17 cellular contexts compared by ENCODE assay signal in the genomic region with DNA sequence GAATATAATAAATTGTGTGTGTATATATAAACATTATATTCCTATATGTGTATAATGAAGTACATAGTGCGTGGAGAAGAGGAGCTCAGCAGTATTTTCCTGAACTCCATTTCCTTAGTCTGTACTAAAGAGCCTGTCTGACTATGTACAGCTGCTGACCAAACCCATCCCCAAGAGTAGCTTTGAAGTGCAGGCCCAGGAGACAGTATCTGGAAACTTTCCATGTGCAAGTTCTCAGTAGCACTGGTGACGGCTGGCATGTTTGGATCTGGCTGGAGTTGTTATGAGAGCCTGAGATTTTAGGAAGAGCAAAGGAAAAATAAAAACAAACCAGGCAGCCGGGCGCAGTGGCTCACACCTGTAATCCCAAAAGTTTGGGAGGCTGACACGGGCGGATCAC.
DNase-seq lines count a peak whose midpoint lies in the region; ATAC-seq and TF ChIP-seq lines count a peak whose summit lies in the region.
"Had no signal": no experiment of that assay in that cellular context is flagged by ENCODE, and none has a peak within 500 bp of the region (broad histone marks: within the 10 kb centered on the region; RNA-seq: fewer than 3 reads in every experiment).

No MANE protein-coding gene starts in this region.

- H3K27ac ChIP-seq in left ventricle myocardium inferior (replicated peaks) = no peak overlapping the region
- H3K27ac ChIP-seq in lower lobe of right lung = no peak overlapping the region
- H3K27ac ChIP-seq in urinary bladder (ENCODE audit: low read depth) = peak overlapping the region; percentile 0

- ATAC-seq in Right ventricle myocardium inferior (peak; percentile 57), WTC11 (no peak), lower lobe of right lung (peak; percentile 69 to 71)

- H3K36me3 ChIP-seq in left ventricle myocardium inferior (no peaks in the 10 kb centered on the region), lower lobe of right lung (no peaks in the 10 kb centered on the region), urinary bladder (ENCODE audit: insufficient read depth) (no peaks in the 10 kb centered on the region)

- TF ChIP-seq CTCF in left ventricle myocardium inferior (IDR thresholded peaks at IDR 0.05; ENCODE audit: borderline replicate concordance) (no peak), WTC11 (IDR thresholded peaks at IDR 0.05) (no peak), lower lobe of right lung (IDR thresholded peaks at IDR 0.05) (no peak)

- CTCF ChIA-PET in WTC11 (lab: Charles Lee) = no interaction called here

- no peaks in the 10 kb centered on the region for H3K9me3 Mint-ChIP-seq in WTC11
- H3K9me3 Mint-ChIP-seq in activated naive CD8-positive, alpha-beta T cell treated with anti-CD3 and anti-CD28 coated beads for 36 hours = no peaks in the 10 kb centered on the region
- H3K9me3 Mint-ChIP-seq in activated T-helper 1 cell treated with anti-CD3 and anti-CD28 coated beads, Interleukin-12 subunit alpha, Interleukin-12 subunit beta, Interleukin-2, Interleukin-4 antibody, amounts not matched to agents 30 ng/mL and 10 ng/mL and 1 ng/mL, durations not matched to agents 14 hours and 24 hours and 36 hours = no peaks in the 10 kb centered on the region

- 0 out of 2 replicates have a peak overlapping the region, but pooled peaks have one; percentile 53 for H3K27ac Mint-ChIP-seq in WTC11
- H3K27ac Mint-ChIP-seq in activated naive CD8-positive, alpha-beta T cell treated with anti-CD3 and anti-CD28 coated beads for 36 hours = no peak overlapping the region
- no peak overlapping the region for H3K27ac Mint-ChIP-seq in activated T-helper 1 cell treated with anti-CD3 and anti-CD28 coated beads, Interleukin-12 subunit alpha, Interleukin-12 subunit beta, Interleukin-2, Interleukin-4 antibody, amounts not matched to agents 30 ng/mL and 10 ng/mL and 1 ng/mL, durations not matched to agents 14 hours and 24 hours and 36 hours

- H3K27me3 ChIP-seq in left ventricle myocardium inferior (ENCODE audit: low read depth) (no peaks in the 10 kb centered on the region), lower lobe of right lung (ENCODE audit: low read depth) (no peaks in the 10 kb centered on the region)

- H3K36me3 Mint-ChIP-seq in WTC11 = no peaks in the 10 kb centered on the region
- no peaks in the 10 kb centered on the region for H3K36me3 Mint-ChIP-seq in activated naive CD8-positive, alpha-beta T cell treated with anti-CD3 and anti-CD28 coated beads for 36 hours
- peaks cover 1% of the 10 kb centered on the region for H3K36me3 Mint-ChIP-seq in activated T-helper 1 cell treated with anti-CD3 and anti-CD28 coated beads, Interleukin-12 subunit alpha, Interleukin-12 subunit beta, Interleukin-2, Interleukin-4 antibody, amounts not matched to agents 30 ng/mL and 10 ng/mL and 1 ng/mL, durations not matched to agents 14 hours and 24 hours and 36 hours (ENCODE audit: low read depth)

- no peak overlapping the region for H3K4me3 ChIP-seq in left ventricle myocardium inferior
- no peak overlapping the region for H3K4me3 ChIP-seq in lower lobe of right lung
- no peak overlapping the region for H3K4me3 ChIP-seq in urinary bladder (ENCODE audit: low read depth, low read length)

- no peak overlapping the region for H3K4me3 Mint-ChIP-seq in WTC11
- H3K4me3 Mint-ChIP-seq in activated naive CD8-positive, alpha-beta T cell treated with anti-CD3 and anti-CD28 coated beads for 36 hours = no peak overlapping the region
- H3K4me3 Mint-ChIP-seq in activated T-helper 1 cell treated with anti-CD3 and anti-CD28 coated beads, Interleukin-12 subunit alpha, Interleukin-12 subunit beta, Interleukin-2, Interleukin-4 antibody, amounts not matched to agents 30 ng/mL and 10 ng/mL and 1 ng/mL, durations not matched to agents 14 hours and 24 hours and 36 hours = no peak overlapping the region

- 68% methylated on average over 6 of the region's 6 CpGs for WGBS in urinary bladder

- H3K4me1 ChIP-seq in left ventricle myocardium inferior (no peaks in the 10 kb centered on the region), lower lobe of right lung (no peaks in the 10 kb centered on the region), urinary bladder (ENCODE audit: insufficient read depth) (no peaks in the 10 kb centered on the region)

- peaks cover 4% of the 10 kb centered on the region; the same call in 1 of the 2 replicates for H3K4me1 Mint-ChIP-seq in WTC11
- no peaks in the 10 kb centered on the region for H3K4me1 Mint-ChIP-seq in activated naive CD8-positive, alpha-beta T cell treated with anti-CD3 and anti-CD28 coated beads for 36 hours
- H3K4me1 Mint-ChIP-seq in activated T-helper 1 cell treated with anti-CD3 and anti-CD28 coated beads, Interleukin-12 subunit alpha, Interleukin-12 subunit beta, Interleukin-2, Interleukin-4 antibody, amounts not matched to agents 30 ng/mL and 10 ng/mL and 1 ng/mL, durations not matched to agents 14 hours and 24 hours and 36 hours (ENCODE audit: low read depth) = no peaks in the 10 kb centered on the region

- intact Hi-C loops in Right ventricle myocardium inferior (cut with DNase I) (no loop called here), left ventricle myocardium inferior (cut with micrococcal nuclease) (no loop called here), lower lobe of right lung (cut with DNase I) (no loop called here)
- intact Hi-C loops in activated T-helper 1 cell treated with anti-CD3 and anti-CD28 coated beads, Interleukin-12 subunit alpha, Interleukin-12 subunit beta, Interleukin-2, Interleukin-4 antibody, amounts not matched to agents 30 ng/mL and 10 ng/mL and 1 ng/mL, durations not matched to agents 14 hours and 24 hours and 36 hours (cut with micrococcal nuclease) = no loop called here

- DNase-seq in Right ventricle myocardium inferior (ENCODE audit: missing footprints) (no peak), left ventricle myocardium inferior (no peak), WTC11 (ENCODE audit: low spot score) (no peak), lower lobe of right lung (no peak), NCI-H774 (lab: John Stamatoyannopoulos, UW) (no peak)
- no peak for DNase-seq in activated naive CD8-positive, alpha-beta T cell treated with anti-CD3 and anti-CD28 coated beads for 36 hours
- no peak for DNase-seq in activated T-helper 1 cell treated with anti-CD3 and anti-CD28 coated beads, Interleukin-12 subunit alpha, Interleukin-12 subunit beta, Interleukin-2, Interleukin-4 antibody, amounts not matched to agents 30 ng/mL and 10 ng/mL and 1 ng/mL, durations not matched to agents 14 hours and 24 hours and 36 hours (ENCODE audit: low spot score)
- DNase-seq: DMS79, Karpas-422, NCI-H1105 treated with DMSO at 0.1 percent for 48 hours, NCI-H2029 treated with DMSO at 0.1 percent for 48 hours, NCI-H2171, NCI-H345, NCI-H524, NCI-H82, OCI-M1 had no signal

- H3K27me3 Mint-ChIP-seq in WTC11 (ENCODE audit: low read depth) = no peaks in the 10 kb centered on the region
- H3K27me3 Mint-ChIP-seq in activated naive CD8-positive, alpha-beta T cell treated with anti-CD3 and anti-CD28 coated beads for 36 hours = no peaks in the 10 kb centered on the region
- H3K27me3 Mint-ChIP-seq in activated T-helper 1 cell treated with anti-CD3 and anti-CD28 coated beads, Interleukin-12 subunit alpha, Interleukin-12 subunit beta, Interleukin-2, Interleukin-4 antibody, amounts not matched to agents 30 ng/mL and 10 ng/mL and 1 ng/mL, durations not matched to agents 14 hours and 24 hours and 36 hours (ENCODE audit: insufficient read depth) = no peaks in the 10 kb centered on the region

- H3K9me3 ChIP-seq in left ventricle myocardium inferior (replicated peaks) (no peaks in the 10 kb centered on the region), lower lobe of right lung (no peaks in the 10 kb centered on the region)

- POLR2A ChIA-PET in WTC11 (lab: Charles Lee) = no interaction called here

TF ChIP-seq in WTC11, 78 proteins besides CTCF, POLR2A, EP300 and RAD21 (continues in another document):
- TF ChIP-seq, protein P1, sequence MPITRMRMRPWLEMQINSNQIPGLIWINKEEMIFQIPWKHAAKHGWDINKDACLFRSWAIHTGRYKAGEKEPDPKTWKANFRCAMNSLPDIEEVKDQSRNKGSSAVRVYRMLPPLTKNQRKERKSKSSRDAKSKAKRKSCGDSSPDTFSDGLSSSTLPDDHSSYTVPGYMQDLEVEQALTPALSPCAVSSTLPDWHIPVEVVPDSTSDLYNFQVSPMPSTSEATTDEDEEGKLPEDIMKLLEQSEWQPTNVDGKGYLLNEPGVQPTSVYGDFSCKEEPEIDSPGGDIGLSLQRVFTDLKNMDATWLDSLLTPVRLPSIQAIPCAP (CRISPR knock-in tag; IDR thresholded peaks at IDR 0.05) = no peak
- TF ChIP-seq ZNF396 (CRISPR knock-in tag; IDR thresholded peaks at IDR 0.05; ENCODE audit: borderline replicate concordance) = no peak
- TF ChIP-seq TEAD1 (CRISPR knock-in tag; IDR thresholded peaks at IDR 0.05) = no peak
- TF ChIP-seq, protein P2, sequence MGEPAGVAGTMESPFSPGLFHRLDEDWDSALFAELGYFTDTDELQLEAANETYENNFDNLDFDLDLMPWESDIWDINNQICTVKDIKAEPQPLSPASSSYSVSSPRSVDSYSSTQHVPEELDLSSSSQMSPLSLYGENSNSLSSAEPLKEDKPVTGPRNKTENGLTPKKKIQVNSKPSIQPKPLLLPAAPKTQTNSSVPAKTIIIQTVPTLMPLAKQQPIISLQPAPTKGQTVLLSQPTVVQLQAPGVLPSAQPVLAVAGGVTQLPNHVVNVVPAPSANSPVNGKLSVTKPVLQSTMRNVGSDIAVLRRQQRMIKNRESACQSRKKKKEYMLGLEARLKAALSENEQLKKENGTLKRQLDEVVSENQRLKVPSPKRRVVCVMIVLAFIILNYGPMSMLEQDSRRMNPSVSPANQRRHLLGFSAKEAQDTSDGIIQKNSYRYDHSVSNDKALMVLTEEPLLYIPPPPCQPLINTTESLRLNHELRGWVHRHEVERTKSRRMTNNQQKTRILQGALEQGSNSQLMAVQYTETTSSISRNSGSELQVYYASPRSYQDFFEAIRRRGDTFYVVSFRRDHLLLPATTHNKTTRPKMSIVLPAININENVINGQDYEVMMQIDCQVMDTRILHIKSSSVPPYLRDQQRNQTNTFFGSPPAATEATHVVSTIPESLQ (CRISPR knock-in tag; IDR thresholded peaks at IDR 0.05) = no peak
- TF ChIP-seq, protein P3, sequence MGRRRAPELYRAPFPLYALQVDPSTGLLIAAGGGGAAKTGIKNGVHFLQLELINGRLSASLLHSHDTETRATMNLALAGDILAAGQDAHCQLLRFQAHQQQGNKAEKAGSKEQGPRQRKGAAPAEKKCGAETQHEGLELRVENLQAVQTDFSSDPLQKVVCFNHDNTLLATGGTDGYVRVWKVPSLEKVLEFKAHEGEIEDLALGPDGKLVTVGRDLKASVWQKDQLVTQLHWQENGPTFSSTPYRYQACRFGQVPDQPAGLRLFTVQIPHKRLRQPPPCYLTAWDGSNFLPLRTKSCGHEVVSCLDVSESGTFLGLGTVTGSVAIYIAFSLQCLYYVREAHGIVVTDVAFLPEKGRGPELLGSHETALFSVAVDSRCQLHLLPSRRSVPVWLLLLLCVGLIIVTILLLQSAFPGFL (CRISPR knock-in tag; IDR thresholded peaks at IDR 0.05; ENCODE audit: borderline replicate concordance) = no peak
- no peak for TF ChIP-seq EMX1 (CRISPR knock-in tag; IDR thresholded peaks at IDR 0.05)
- no peak for TF ChIP-seq NR3C1 (CRISPR knock-in tag; conservative IDR thresholded peaks at IDR 0.05; ENCODE audit: low read depth)
